1 cellular context compared by ENCODE assay signal in the genomic region with DNA sequence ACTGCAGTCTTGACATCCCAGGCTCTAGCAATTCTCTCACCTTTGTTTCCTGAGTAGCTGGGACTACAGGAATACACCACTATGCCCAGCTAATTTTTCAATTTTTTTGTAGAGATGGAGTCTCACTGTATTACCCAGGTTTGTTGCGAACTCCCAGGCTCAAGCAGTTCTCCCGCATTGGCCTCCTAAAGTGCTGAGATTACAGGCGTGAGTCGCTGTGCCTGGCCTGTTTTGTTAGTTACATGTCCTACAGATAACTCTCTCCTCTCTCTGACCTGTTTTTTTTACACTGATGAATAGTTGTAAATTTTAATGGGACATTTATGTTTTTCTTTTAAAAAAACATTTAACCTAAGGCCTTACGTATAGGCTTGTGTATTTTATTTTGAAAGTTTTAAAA.
TF ChIP-seq lines count a peak whose summit lies in the region.

No MANE protein-coding gene starts in this region.

TF ChIP-seq in GM23338, 12 proteins besides CTCF, POLR2A, EP300 and RAD21 (continued from another document):
- TF ChIP-seq EZH2 (IDR thresholded peaks at IDR 0.05; ENCODE audit: low read depth, unreplicated experiment) (no peak), JUNB (IDR thresholded peaks at IDR 0.05; ENCODE audit: unreplicated experiment) (no peak), EZH2phosphoT487 (IDR thresholded peaks at IDR 0.05; ENCODE audit: unreplicated experiment) (no peak), NANOG (IDR thresholded peaks at IDR 0.05; ENCODE audit: borderline replicate concordance) (no peak), ZNF331 (CRISPR knock-in tag; IDR thresholded peaks at IDR 0.05; ENCODE audit: low read depth) (no peak), ZNF114 (CRISPR knock-in tag; IDR thresholded peaks at IDR 0.05) (no peak), STAT1 (IDR thresholded peaks at IDR 0.05; ENCODE audit: unreplicated experiment) (no peak)
- TF ChIP-seq, protein P1, sequence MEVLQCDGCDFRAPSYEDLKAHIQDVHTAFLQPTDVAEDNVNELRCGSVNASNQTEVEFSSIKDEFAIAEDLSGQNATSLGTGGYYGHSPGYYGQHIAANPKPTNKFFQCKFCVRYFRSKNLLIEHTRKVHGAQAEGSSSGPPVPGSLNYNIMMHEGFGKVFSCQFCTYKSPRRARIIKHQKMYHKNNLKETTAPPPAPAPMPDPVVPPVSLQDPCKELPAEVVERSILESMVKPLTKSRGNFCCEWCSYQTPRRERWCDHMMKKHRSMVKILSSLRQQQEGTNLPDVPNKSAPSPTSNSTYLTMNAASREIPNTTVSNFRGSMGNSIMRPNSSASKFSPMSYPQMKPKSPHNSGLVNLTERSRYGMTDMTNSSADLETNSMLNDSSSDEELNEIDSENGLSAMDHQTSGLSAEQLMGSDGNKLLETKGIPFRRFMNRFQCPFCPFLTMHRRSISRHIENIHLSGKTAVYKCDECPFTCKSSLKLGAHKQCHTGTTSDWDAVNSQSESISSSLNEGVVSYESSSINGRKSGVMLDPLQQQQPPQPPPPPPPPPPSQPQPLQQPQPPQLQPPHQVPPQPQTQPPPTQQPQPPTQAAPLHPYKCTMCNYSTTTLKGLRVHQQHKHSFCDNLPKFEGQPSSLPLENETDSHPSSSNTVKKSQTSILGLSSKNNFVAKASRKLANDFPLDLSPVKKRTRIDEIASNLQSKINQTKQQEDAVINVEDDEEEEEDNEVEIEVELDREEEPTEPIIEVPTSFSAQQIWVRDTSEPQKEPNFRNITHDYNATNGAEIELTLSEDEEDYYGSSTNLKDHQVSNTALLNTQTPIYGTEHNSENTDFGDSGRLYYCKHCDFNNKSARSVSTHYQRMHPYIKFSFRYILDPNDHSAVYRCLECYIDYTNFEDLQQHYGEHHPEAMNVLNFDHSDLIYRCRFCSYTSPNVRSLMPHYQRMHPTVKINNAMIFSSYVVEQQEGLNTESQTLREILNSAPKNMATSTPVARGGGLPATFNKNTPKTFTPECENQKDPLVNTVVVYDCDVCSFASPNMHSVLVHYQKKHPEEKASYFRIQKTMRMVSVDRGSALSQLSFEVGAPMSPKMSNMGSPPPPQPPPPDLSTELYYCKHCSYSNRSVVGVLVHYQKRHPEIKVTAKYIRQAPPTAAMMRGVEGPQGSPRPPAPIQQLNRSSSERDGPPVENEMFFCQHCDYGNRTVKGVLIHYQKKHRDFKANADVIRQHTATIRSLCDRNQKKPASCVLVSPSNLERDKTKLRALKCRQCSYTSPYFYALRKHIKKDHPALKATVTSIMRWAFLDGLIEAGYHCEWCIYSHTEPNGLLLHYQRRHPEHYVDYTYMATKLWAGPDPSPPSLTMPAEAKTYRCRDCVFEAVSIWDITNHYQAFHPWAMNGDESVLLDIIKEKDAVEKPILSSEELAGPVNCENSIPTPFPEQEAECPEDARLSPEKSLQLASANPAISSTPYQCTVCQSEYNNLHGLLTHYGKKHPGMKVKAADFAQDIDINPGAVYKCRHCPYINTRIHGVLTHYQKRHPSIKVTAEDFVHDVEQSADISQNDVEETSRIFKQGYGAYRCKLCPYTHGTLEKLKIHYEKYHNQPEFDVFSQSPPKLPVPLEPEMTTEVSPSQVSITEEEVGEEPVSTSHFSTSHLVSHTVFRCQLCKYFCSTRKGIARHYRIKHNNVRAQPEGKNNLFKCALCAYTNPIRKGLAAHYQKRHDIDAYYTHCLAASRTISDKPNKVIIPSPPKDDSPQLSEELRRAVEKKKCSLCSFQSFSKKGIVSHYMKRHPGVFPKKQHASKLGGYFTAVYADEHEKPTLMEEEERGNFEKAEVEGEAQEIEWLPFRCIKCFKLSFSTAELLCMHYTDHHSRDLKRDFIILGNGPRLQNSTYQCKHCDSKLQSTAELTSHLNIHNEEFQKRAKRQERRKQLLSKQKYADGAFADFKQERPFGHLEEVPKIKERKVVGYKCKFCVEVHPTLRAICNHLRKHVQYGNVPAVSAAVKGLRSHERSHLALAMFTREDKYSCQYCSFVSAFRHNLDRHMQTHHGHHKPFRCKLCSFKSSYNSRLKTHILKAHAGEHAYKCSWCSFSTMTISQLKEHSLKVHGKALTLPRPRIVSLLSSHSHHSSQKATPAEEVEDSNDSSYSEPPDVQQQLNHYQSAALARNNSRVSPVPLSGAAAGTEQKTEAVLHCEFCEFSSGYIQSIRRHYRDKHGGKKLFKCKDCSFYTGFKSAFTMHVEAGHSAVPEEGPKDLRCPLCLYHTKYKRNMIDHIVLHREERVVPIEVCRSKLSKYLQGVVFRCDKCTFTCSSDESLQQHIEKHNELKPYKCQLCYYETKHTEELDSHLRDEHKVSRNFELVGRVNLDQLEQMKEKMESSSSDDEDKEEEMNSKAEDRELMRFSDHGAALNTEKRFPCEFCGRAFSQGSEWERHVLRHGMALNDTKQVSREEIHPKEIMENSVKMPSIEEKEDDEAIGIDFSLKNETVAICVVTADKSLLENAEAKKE (CRISPR knock-in tag; IDR thresholded peaks at IDR 0.05) = no peak
- TF ChIP-seq, protein P2, sequence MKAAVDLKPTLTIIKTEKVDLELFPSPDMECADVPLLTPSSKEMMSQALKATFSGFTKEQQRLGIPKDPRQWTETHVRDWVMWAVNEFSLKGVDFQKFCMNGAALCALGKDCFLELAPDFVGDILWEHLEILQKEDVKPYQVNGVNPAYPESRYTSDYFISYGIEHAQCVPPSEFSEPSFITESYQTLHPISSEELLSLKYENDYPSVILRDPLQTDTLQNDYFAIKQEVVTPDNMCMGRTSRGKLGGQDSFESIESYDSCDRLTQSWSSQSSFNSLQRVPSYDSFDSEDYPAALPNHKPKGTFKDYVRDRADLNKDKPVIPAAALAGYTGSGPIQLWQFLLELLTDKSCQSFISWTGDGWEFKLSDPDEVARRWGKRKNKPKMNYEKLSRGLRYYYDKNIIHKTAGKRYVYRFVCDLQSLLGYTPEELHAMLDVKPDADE (IDR thresholded peaks at IDR 0.05) = no peak
- TF ChIP-seq, protein P3, sequence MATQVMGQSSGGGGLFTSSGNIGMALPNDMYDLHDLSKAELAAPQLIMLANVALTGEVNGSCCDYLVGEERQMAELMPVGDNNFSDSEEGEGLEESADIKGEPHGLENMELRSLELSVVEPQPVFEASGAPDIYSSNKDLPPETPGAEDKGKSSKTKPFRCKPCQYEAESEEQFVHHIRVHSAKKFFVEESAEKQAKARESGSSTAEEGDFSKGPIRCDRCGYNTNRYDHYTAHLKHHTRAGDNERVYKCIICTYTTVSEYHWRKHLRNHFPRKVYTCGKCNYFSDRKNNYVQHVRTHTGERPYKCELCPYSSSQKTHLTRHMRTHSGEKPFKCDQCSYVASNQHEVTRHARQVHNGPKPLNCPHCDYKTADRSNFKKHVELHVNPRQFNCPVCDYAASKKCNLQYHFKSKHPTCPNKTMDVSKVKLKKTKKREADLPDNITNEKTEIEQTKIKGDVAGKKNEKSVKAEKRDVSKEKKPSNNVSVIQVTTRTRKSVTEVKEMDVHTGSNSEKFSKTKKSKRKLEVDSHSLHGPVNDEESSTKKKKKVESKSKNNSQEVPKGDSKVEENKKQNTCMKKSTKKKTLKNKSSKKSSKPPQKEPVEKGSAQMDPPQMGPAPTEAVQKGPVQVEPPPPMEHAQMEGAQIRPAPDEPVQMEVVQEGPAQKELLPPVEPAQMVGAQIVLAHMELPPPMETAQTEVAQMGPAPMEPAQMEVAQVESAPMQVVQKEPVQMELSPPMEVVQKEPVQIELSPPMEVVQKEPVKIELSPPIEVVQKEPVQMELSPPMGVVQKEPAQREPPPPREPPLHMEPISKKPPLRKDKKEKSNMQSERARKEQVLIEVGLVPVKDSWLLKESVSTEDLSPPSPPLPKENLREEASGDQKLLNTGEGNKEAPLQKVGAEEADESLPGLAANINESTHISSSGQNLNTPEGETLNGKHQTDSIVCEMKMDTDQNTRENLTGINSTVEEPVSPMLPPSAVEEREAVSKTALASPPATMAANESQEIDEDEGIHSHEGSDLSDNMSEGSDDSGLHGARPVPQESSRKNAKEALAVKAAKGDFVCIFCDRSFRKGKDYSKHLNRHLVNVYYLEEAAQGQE (IDR thresholded peaks at IDR 0.05; ENCODE audit: unreplicated experiment) = no peak
